ENCODE assay signal across 1 cellular context in genomic region chr3:69178838-69179739, GRCh38.
TF ChIP-seq lines count a peak whose summit lies in the region.

No MANE protein-coding gene starts in this region.

TF ChIP-seq in H1, 55 proteins besides CTCF, POLR2A, EP300 and RAD21 (continued from another document):
- no peak for TF ChIP-seq USF2 (IDR thresholded peaks at IDR 0.05; ENCODE audit: low read length)
- no peak for TF ChIP-seq POLR2AphosphoS5 (IDR thresholded peaks at IDR 0.05; ENCODE audit: low read depth, low read length)
- no peak for TF ChIP-seq CEBPB (IDR thresholded peaks at IDR 0.05; ENCODE audit: low read depth, low read length)
- TF ChIP-seq HDAC6 (IDR thresholded peaks at IDR 0.05; ENCODE audit: low read depth, low read length), result no peak
